ENCODE assay signal across 9 cellular contexts in the genomic region with DNA sequence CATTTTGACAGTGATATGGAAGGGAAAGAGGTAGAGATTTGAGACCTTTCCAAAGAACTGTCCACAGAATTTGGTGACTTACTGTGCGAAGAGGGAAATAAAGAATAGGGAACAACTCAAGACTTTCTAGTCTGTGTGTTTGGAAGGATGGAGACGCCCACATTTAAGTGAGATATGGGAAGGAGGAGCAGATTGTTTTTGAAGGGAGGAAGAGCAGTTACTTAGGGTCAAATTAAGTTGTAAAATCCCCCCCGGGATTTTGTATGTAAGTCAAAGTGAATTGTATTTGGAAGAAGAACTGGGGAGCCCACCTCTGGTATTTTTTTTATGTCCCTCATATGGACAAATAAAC. TPM values are rescaled to one million over a fixed set of nuclear protein-coding genes. Genes with fewer than 3 reads are reported as not detected.
DNase-seq lines count a peak whose midpoint lies in the region; ATAC-seq, FAIRE-seq and TF ChIP-seq lines count a peak whose summit lies in the region.
"Had no signal": no experiment of that assay in that cellular context is flagged by ENCODE, and none has a peak within 500 bp of the region (broad histone marks: within the 10 kb centered on the region; RNA-seq: fewer than 3 reads in every experiment).

No MANE protein-coding gene starts in this region.

- peaks cover 5% of the 10 kb centered on the region for H3K36me3 ChIP-seq in CD8-positive, alpha-beta T cell (ENCODE audit: insufficient read depth, low read length)
- peaks cover 22% of the 10 kb centered on the region for H3K36me3 ChIP-seq in OCI-LY1 (ENCODE audit: insufficient read depth, low read length)
- peaks cover 5 to 14% (median 9%) of the 10 kb centered on the region in 4 donors for H3K36me3 ChIP-seq in esophagus muscularis mucosa
- peaks cover 3 to 22% of the 10 kb centered on the region in 2 donors for H3K36me3 ChIP-seq in psoas muscle (ENCODE audit: insufficient read depth in 1 of 2, low read depth in 1 of 2)

- H3K4me3 Mint-ChIP-seq in CD8-positive, alpha-beta T cell, result no peak overlapping the region
- H3K4me3 Mint-ChIP-seq in mesothelial cell of epicardium, result no peak overlapping the region
- H3K4me3 Mint-ChIP-seq: activated T-helper 17 cell treated with anti-CD3 and anti-CD28 coated beads, Interleukin-2, amount 50 U/mL, for 72 hours had no signal

- POLR2A ChIA-PET in CD8-positive, alpha-beta T cell (lab: Charles Lee), result interaction anchor here (1.0 to 4.0 kb wide), 6 partner anchors 8 to 154 kb away, joined by 3 to 58 read pairs (median 6); a partner anchor contains a TSS

- H3F3A ChIP-seq in OCI-LY1 (ENCODE audit: insufficient read depth, low read length), result no peaks in the 10 kb centered on the region

- no peak for TF ChIP-seq EP300 in esophagus muscularis mucosa (IDR thresholded peaks at IDR 0.05)

- peaks cover 34% of the 10 kb centered on the region for H3K4me1 ChIP-seq in CD8-positive, alpha-beta T cell (ENCODE audit: insufficient read depth, low read length)
- H3K4me1 ChIP-seq in OCI-LY1 (ENCODE audit: insufficient read depth, low read length, severe bottlenecking) (peaks cover 47% of the 10 kb centered on the region), esophagus muscularis mucosa (peaks cover 19 to 53% (median 42%) of the 10 kb centered on the region in 4 donors), psoas muscle (peaks cover 30% of the 10 kb centered on the region)

- no peak for TF ChIP-seq CTCF in CD8-positive, alpha-beta T cell (IDR thresholded peaks at IDR 0.05)
- no peak for TF ChIP-seq CTCF in OCI-LY1 (IDR thresholded peaks at IDR 0.05; ENCODE audit: low read length)
- TF ChIP-seq CTCF in esophagus muscularis mucosa (IDR thresholded peaks at IDR 0.05), result no peak
- TF ChIP-seq CTCF in psoas muscle (IDR thresholded peaks at IDR 0.05), result no peak
- TF ChIP-seq CTCF in D721Med (IDR thresholded peaks at IDR 0.05; ENCODE audit: insufficient read depth, missing control alignments), result no peak
- no peak for TF ChIP-seq CTCF in mesothelial cell of epicardium (IDR thresholded peaks at IDR 0.05; ENCODE audit: unreplicated experiment)

- H3K4me3 ChIP-seq in CD8-positive, alpha-beta T cell (ENCODE audit: low read depth, low read length), result peak overlapping the region; percentile 78
- H3K4me3 ChIP-seq in OCI-LY1 (ENCODE audit: low read depth, low read length, poor library complexity, severe bottlenecking) (peak overlapping the region; percentile 92), esophagus muscularis mucosa (peak overlapping the region; percentile 78 to 95 (median 90)), psoas muscle (peak overlapping the region; percentile 88)

- ATAC-seq in CD8-positive, alpha-beta T cell, result no peak
- ATAC-seq in psoas muscle, result no peak
- ATAC-seq: activated T-helper 17 cell treated with anti-CD3 and anti-CD28 coated beads, Interleukin-2, amount 50 U/mL, for 72 hours had no signal

- peaks cover 77% of the 10 kb centered on the region for H3K79me2 ChIP-seq in OCI-LY1 (ENCODE audit: insufficient read depth, low read length)

- peak overlapping the region; percentile 89 for H3K9ac ChIP-seq in OCI-LY1 (ENCODE audit: low read length)

- no peak overlapping the region for H3K27ac Mint-ChIP-seq in CD8-positive, alpha-beta T cell
- H3K27ac Mint-ChIP-seq in mesothelial cell of epicardium, result no peak overlapping the region
- H3K27ac Mint-ChIP-seq: activated T-helper 17 cell treated with anti-CD3 and anti-CD28 coated beads, Interleukin-2, amount 50 U/mL, for 72 hours had no signal

- CTCF ChIA-PET in CD8-positive, alpha-beta T cell (lab: Charles Lee), result interaction anchor here (1.0 kb wide), 1 partner anchor 154 kb away, joined by 3 read pairs; no protein-coding TSS in a partner anchor

- 41% methylated on average over 3 of the region's 3 CpGs for WGBS in esophagus muscularis mucosa
- WGBS in psoas muscle, 3 donors, result 25 to 36% (median 35%) methylated on average over 3 of the region's 3 CpGs

- no peak for DNase-seq in CD8-positive, alpha-beta T cell
- DNase-seq in esophagus muscularis mucosa (ENCODE audit: extremely low spot score), result no peak
- no peak for DNase-seq in psoas muscle
- DNase-seq in D721Med (ENCODE audit: insufficient read length, low spot score), result no peak
- no peak for DNase-seq in SHP77 treated with DMSO at 0.1 percent for 48 hours (lab: John Stamatoyannopoulos, UW)
- DNase-seq in DMS153 treated with DMSO at 0.1 percent for 48 hours (lab: John Stamatoyannopoulos, UW; ENCODE audit: unreplicated experiment), result no peak
- DNase-seq in mesothelial cell of epicardium (ENCODE audit: low spot score in 2 of 2, unreplicated experiment in 2 of 2), result no peak

- no peak for TF ChIP-seq POLR2A in esophagus muscularis mucosa (IDR thresholded peaks at IDR 0.05; ENCODE audit: low read depth)

- no peak for FAIRE-seq in D721Med (lab: Jason Lieb, UNC)

- H3K4me2 ChIP-seq in OCI-LY1 (ENCODE audit: low read length), result peak overlapping the region; percentile 91

- peak overlapping the region; percentile 85 for H3K27ac ChIP-seq in CD8-positive, alpha-beta T cell (ENCODE audit: low read depth, low read length)
- H3K27ac ChIP-seq in OCI-LY1 (ENCODE audit: low read depth, low read length, poor library complexity, severe bottlenecking), result peak overlapping the region; percentile 73
- peak overlapping the region; percentile 90 to 100 (median 98) for H3K27ac ChIP-seq in esophagus muscularis mucosa (replicated peaks in 1 of 4)
- H3K27ac ChIP-seq in psoas muscle, result peak overlapping the region; percentile 98

- no peaks in the 10 kb centered on the region for H3K9me2 ChIP-seq in OCI-LY1 (ENCODE audit: low read depth, low read length)

- H3K27me3 ChIP-seq in CD8-positive, alpha-beta T cell (ENCODE audit: insufficient read depth, low read length), result no peaks in the 10 kb centered on the region
- H3K27me3 ChIP-seq in OCI-LY1 (ENCODE audit: insufficient read depth, low read length) (no peaks in the 10 kb centered on the region), esophagus muscularis mucosa (no peaks in the 10 kb centered on the region), psoas muscle (ENCODE audit: insufficient read depth in 3 of 3, low read length in 2 of 3) (no peaks in the 10 kb centered on the region)

- H2AFZ ChIP-seq in OCI-LY1 (ENCODE audit: low read length), result no peak overlapping the region

- H3K4me1 Mint-ChIP-seq in CD8-positive, alpha-beta T cell (ENCODE audit: low read depth), result peaks cover 38% of the 10 kb centered on the region
- peaks cover 18% of the 10 kb centered on the region for H3K4me1 Mint-ChIP-seq in mesothelial cell of epicardium

- no peaks in the 10 kb centered on the region for H4K20me1 ChIP-seq in OCI-LY1 (ENCODE audit: insufficient read depth, low read length)

- peaks cover 25% of the 10 kb centered on the region for H3K36me3 Mint-ChIP-seq in CD8-positive, alpha-beta T cell
- peaks cover 12% of the 10 kb centered on the region for H3K36me3 Mint-ChIP-seq in mesothelial cell of epicardium

- H3K9me3 ChIP-seq in CD8-positive, alpha-beta T cell (ENCODE audit: low read length), result no peaks in the 10 kb centered on the region
- H3K9me3 ChIP-seq in OCI-LY1 (ENCODE audit: low read length) (no peaks in the 10 kb centered on the region), esophagus muscularis mucosa (no peaks in the 10 kb centered on the region), psoas muscle (no peaks in the 10 kb centered on the region)

- no peaks in the 10 kb centered on the region for H3K27me3 Mint-ChIP-seq in CD8-positive, alpha-beta T cell (ENCODE audit: low read depth)
- H3K27me3 Mint-ChIP-seq in mesothelial cell of epicardium (ENCODE audit: low read depth), result no peaks in the 10 kb centered on the region
- H3K27me3 Mint-ChIP-seq: activated T-helper 17 cell treated with anti-CD3 and anti-CD28 coated beads, Interleukin-2, amount 50 U/mL, for 72 hours had no signal

- H3K9me3 Mint-ChIP-seq in CD8-positive, alpha-beta T cell, result no peaks in the 10 kb centered on the region
- H3K9me3 Mint-ChIP-seq in mesothelial cell of epicardium, result no peaks in the 10 kb centered on the region
- H3K9me3 Mint-ChIP-seq: activated T-helper 17 cell treated with anti-CD3 and anti-CD28 coated beads, Interleukin-2, amount 50 U/mL, for 72 hours had no signal

- intact Hi-C loops in CD8-positive, alpha-beta T cell (cut with DNase I, micrococcal nuclease), result loop anchor here (1.0 to 10.0 kb wide), 8 partner anchors 8 to 1024 kb away; a partner anchor contains a TSS
- intact Hi-C loops in esophagus muscularis mucosa (cut with DNase I) (loop anchor here (5.0 kb wide), 1 partner anchor 212 kb away; no protein-coding TSS in a partner anchor), psoas muscle (cut with DNase I) (loop anchor here (5.0 to 10.0 kb wide), 3 partner anchors 53 to 183 kb away; a partner anchor contains a TSS)

RNA-seq across cellular contexts. Expression of a gene that starts 1.2 kb away (rescaled TPM):
- total RNA-seq in CD8-positive, alpha-beta T cell, result 10 to 100 TPM; 42.0 to 42.4 TPM
- total RNA-seq in esophagus muscularis mucosa (10 to 100 TPM; 13.2 to 21.6 (median 19.4) TPM), psoas muscle (10 to 100 TPM; 11.2 to 18.4 (median 13.1) TPM), mesothelial cell of epicardium (21.4 to 23.1 TPM (median 21.7 TPM) in 3 replicates)
- polyA plus RNA-seq in psoas muscle, result 10 to 100 TPM in 2 of 3 donors, 1 to 10 TPM in 1; 6.6 to 17.3 (median 11.1) TPM
